ENCODE assay signal across 39 cellular contexts in the genomic region with DNA sequence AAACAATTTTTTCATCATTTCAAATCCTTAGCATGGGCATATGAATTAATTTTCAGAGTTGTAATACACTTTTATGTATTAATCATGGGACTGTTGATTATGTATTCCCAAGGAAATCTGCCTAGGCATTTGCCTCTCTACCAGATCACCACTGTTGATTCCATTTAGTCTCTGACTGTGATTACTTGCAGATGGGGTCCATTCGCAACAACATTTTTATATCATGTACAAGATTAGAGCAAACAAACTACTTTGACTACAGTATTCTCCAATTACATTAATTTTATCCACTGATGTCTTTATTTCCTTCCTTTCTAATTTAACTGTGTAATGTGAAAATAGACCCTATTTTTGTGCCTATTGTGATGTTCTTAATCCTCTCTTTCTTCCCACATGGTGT.
"Had no signal": no experiment of that assay in that cellular context is flagged by ENCODE, and none has a peak within 500 bp of the region (broad histone marks: within the 10 kb centered on the region; RNA-seq: fewer than 3 reads in every experiment).

No MANE protein-coding gene starts in this region.

- H3K27me3 Mint-ChIP-seq: activated naive CD4-positive, alpha-beta T cell treated with anti-CD3 and anti-CD28 coated beads, Interleukin-2, amount 10 ng/mL, durations not matched to agents 7 days and 5 days; activated naive CD4-positive, alpha-beta T cell treated with anti-CD3 and anti-CD28 coated beads, Interleukin-2, amount 50 U/mL, for 24 hours; activated naive CD8-positive, alpha-beta T cell; activated naive CD8-positive, alpha-beta T cell treated with anti-CD3 and anti-CD28 coated beads for 36 hours; activated naive CD8-positive, alpha-beta T cell treated with anti-CD3 and anti-CD28 coated beads, Interleukin-2, amount 10 ng/mL, durations not matched to agents 7 days and 5 days; activated naive CD8-positive, alpha-beta T cell treated with anti-CD3 and anti-CD28 coated beads, Interleukin-2, amount 50 U/mL, for 24 hours; activated T-cell treated with anti-CD3 and anti-CD28 coated beads, Interleukin-2, amount 50 U/mL, for 24 hours; activated T-helper 17 cell treated with anti-CD3 and anti-CD28 coated beads, Interleukin-2, amount 50 U/mL, for 72 hours; central memory CD8-positive, alpha-beta T cell had no signal

- H3K9me3 Mint-ChIP-seq: activated naive CD4-positive, alpha-beta T cell treated with anti-CD3 and anti-CD28 coated beads, Interleukin-2, amount 50 U/mL, for 24 hours had no signal

- ATAC-seq: activated naive CD4-positive, alpha-beta T cell treated with anti-CD3 and anti-CD28 coated beads, Interleukin-2, amount 50 U/mL, for 72 hours; activated naive CD8-positive, alpha-beta T cell treated with anti-CD3 and anti-CD28 coated beads, Interleukin-2, amount 50 U/mL, for 24 hours; activated T-cell treated with anti-CD3 and anti-CD28 coated beads, Interleukin-2, amount 50 U/mL, for 4 hours; activated T-cell treated with anti-CD3 and anti-CD28 coated beads, Interleukin-2, amount 50 U/mL, for 72 hours; activated T-helper 17 cell treated with anti-CD3 and anti-CD28 coated beads, Interleukin-2, amount 50 U/mL, for 72 hours; body of pancreas had no signal

- H3K27ac ChIP-seq: adrenal gland, ascending aorta, body of pancreas, brain microvascular endothelial cell, breast epithelium, cardiac muscle cell had no signal

- H3K4me3 ChIP-seq: adrenal gland, ascending aorta, body of pancreas, breast epithelium, cardiac muscle cell had no signal

- H3K4me3 Mint-ChIP-seq: activated naive CD4-positive, alpha-beta T cell treated with anti-CD3 and anti-CD28 coated beads for 36 hours; activated naive CD4-positive, alpha-beta T cell treated with anti-CD3 and anti-CD28 coated beads, Interleukin-2, amount 10 ng/mL, durations not matched to agents 7 days and 5 days; activated naive CD4-positive, alpha-beta T cell treated with anti-CD3 and anti-CD28 coated beads, Interleukin-2, amount 50 U/mL, for 24 hours; activated naive CD8-positive, alpha-beta T cell; activated naive CD8-positive, alpha-beta T cell treated with anti-CD3 and anti-CD28 coated beads for 36 hours; activated naive CD8-positive, alpha-beta T cell treated with anti-CD3 and anti-CD28 coated beads, Interleukin-2, amount 10 ng/mL, durations not matched to agents 7 days and 5 days; activated naive CD8-positive, alpha-beta T cell treated with anti-CD3 and anti-CD28 coated beads, Interleukin-2, amount 50 U/mL, for 24 hours; activated T-cell treated with anti-CD3 and anti-CD28 coated beads, Interleukin-2, amount 50 U/mL, for 24 hours; activated T-cell treated with anti-CD3 and anti-CD28 coated beads, Interleukin-2, amount 50 U/mL, for 4 hours; activated T-cell treated with anti-CD3 and anti-CD28 coated beads, Interleukin-2, amount 50 U/mL, for 72 hours; activated T-helper 1 cell treated with anti-CD3 and anti-CD28 coated beads, Interleukin-12 subunit alpha, Interleukin-12 subunit beta, Interleukin-2, Interleukin-4 antibody, amounts not matched to agents 30 ng/mL and 10 ng/mL and 1 ng/mL, durations not matched to agents 14 hours and 24 hours and 36 hours; activated T-helper 17 cell treated with anti-CD3 and anti-CD28 coated beads, Interleukin-2, amount 50 U/mL, for 72 hours; brain; central memory CD8-positive, alpha-beta T cell had no signal

- H3K27me3 ChIP-seq: adrenal gland, ascending aorta, body of pancreas, brain microvascular endothelial cell, breast epithelium, cardiac muscle cell had no signal

- DNase-seq: activated effector memory CD4-positive, alpha-beta T cell treated with anti-CD3 and anti-CD28 coated beads, Interleukin-2, amount 50 U/mL, for 16 hours; activated effector memory CD4-positive, alpha-beta T cell treated with Interleukin-2 at 50 U/mL for 16 hours; activated gamma-delta T cell; activated gamma-delta T cell treated with Interleukin-2 at 50 U/mL for 16 hours; activated naive CD4-positive, alpha-beta T cell; activated naive CD4-positive, alpha-beta T cell treated with anti-CD3 and anti-CD28 coated beads for 36 hours; activated naive CD4-positive, alpha-beta T cell treated with anti-CD3 and anti-CD28 coated beads, Interleukin-2, amount 10 ng/mL, durations not matched to agents 7 days and 5 days; activated naive CD4-positive, alpha-beta T cell treated with anti-CD3 and anti-CD28 coated beads, Interleukin-2, amount 50 U/mL, for 16 hours; activated naive CD4-positive, alpha-beta T cell treated with Interleukin-2 at 50 U/mL for 16 hours; activated naive CD8-positive, alpha-beta T cell treated with anti-CD3 and anti-CD28 coated beads for 36 hours; activated naive CD8-positive, alpha-beta T cell treated with anti-CD3 and anti-CD28 coated beads, Interleukin-2, amount 10 ng/mL, durations not matched to agents 7 days and 5 days; activated naive CD8-positive, alpha-beta T cell treated with anti-CD3 and anti-CD28 coated beads, Interleukin-2, amount 50 U/mL, for 24 hours; activated T-cell treated with anti-CD3 and anti-CD28 coated beads for 4 hours; activated T-cell treated with anti-CD3 and anti-CD28 coated beads, Interleukin-2, amount 50 U/mL, for 1 hour; activated T-cell treated with anti-CD3 and anti-CD28 coated beads, Interleukin-2, amount 50 U/mL, for 24 hours; activated T-cell treated with anti-CD3 and anti-CD28 coated beads, Interleukin-2, amount 50 U/mL, for 4 hours; activated T-cell treated with anti-CD3 and anti-CD28 coated beads, Interleukin-2, amount 50 U/mL, for 48 hours; activated T-cell treated with anti-CD3 and anti-CD28 coated beads, Interleukin-2, amount 50 U/mL, for 72 hours; adrenal gland; amniotic stem cell; amygdala; anterior cingulate cortex; aorta; body of pancreas; brain microvascular endothelial cell; caudate nucleus; central memory CD4-positive, alpha-beta T cell; cerebellar nuclear complex had no signal

- H3K27ac Mint-ChIP-seq: activated naive CD4-positive, alpha-beta T cell treated with anti-CD3 and anti-CD28 coated beads for 36 hours; activated naive CD4-positive, alpha-beta T cell treated with anti-CD3 and anti-CD28 coated beads, Interleukin-2, amount 10 ng/mL, durations not matched to agents 7 days and 5 days; activated naive CD4-positive, alpha-beta T cell treated with anti-CD3 and anti-CD28 coated beads, Interleukin-2, amount 50 U/mL, for 24 hours; activated naive CD4-positive, alpha-beta T cell treated with anti-CD3 and anti-CD28 coated beads, Interleukin-2, amount 50 U/mL, for 72 hours; activated naive CD8-positive, alpha-beta T cell; activated naive CD8-positive, alpha-beta T cell treated with anti-CD3 and anti-CD28 coated beads for 36 hours; activated naive CD8-positive, alpha-beta T cell treated with anti-CD3 and anti-CD28 coated beads, Interleukin-2, amount 10 ng/mL, durations not matched to agents 7 days and 5 days; activated naive CD8-positive, alpha-beta T cell treated with anti-CD3 and anti-CD28 coated beads, Interleukin-2, amount 50 U/mL, for 24 hours; activated T-cell treated with anti-CD3 and anti-CD28 coated beads, Interleukin-2, amount 50 U/mL, for 24 hours; activated T-cell treated with anti-CD3 and anti-CD28 coated beads, Interleukin-2, amount 50 U/mL, for 72 hours; activated T-helper 1 cell treated with anti-CD3 and anti-CD28 coated beads, Interleukin-12 subunit alpha, Interleukin-12 subunit beta, Interleukin-2, Interleukin-4 antibody, amounts not matched to agents 30 ng/mL and 10 ng/mL and 1 ng/mL, durations not matched to agents 14 hours and 24 hours and 36 hours; activated T-helper 17 cell treated with anti-CD3 and anti-CD28 coated beads, Interleukin-2, amount 50 U/mL, for 72 hours; activated T-helper 2 cell treated with anti-CD3 and anti-CD28 coated beads, Interferon-gamma antibody, Interleukin-2, Interleukin-4, amounts not matched to agents 10 μg/mL and 5 μg/mL and 100 μg/mL, durations not matched to agents 14 hours and 24 hours and 36 hours; brain had no signal

- H3K9me3 ChIP-seq: adrenal gland, ascending aorta, breast epithelium had no signal

- H3K4me1 Mint-ChIP-seq: activated naive CD4-positive, alpha-beta T cell treated with anti-CD3 and anti-CD28 coated beads, Interleukin-2, amount 10 ng/mL, durations not matched to agents 7 days and 5 days; activated naive CD4-positive, alpha-beta T cell treated with anti-CD3 and anti-CD28 coated beads, Interleukin-2, amount 50 U/mL, for 24 hours; activated naive CD8-positive, alpha-beta T cell treated with anti-CD3 and anti-CD28 coated beads for 36 hours; activated naive CD8-positive, alpha-beta T cell treated with anti-CD3 and anti-CD28 coated beads, Interleukin-2, amount 10 ng/mL, durations not matched to agents 7 days and 5 days; activated naive CD8-positive, alpha-beta T cell treated with anti-CD3 and anti-CD28 coated beads, Interleukin-2, amount 50 U/mL, for 24 hours; activated T-helper 17 cell treated with anti-CD3 and anti-CD28 coated beads, Interleukin-2, amount 50 U/mL, for 72 hours; brain; central memory CD8-positive, alpha-beta T cell had no signal

- H3K4me1 ChIP-seq: ascending aorta, body of pancreas, breast epithelium had no signal

- H3K36me3 Mint-ChIP-seq: activated naive CD4-positive, alpha-beta T cell treated with anti-CD3 and anti-CD28 coated beads, Interleukin-2, amount 10 ng/mL, durations not matched to agents 7 days and 5 days; activated naive CD4-positive, alpha-beta T cell treated with anti-CD3 and anti-CD28 coated beads, Interleukin-2, amount 50 U/mL, for 24 hours; activated naive CD4-positive, alpha-beta T cell treated with anti-CD3 and anti-CD28 coated beads, Interleukin-2, amount 50 U/mL, for 72 hours; activated naive CD8-positive, alpha-beta T cell; activated naive CD8-positive, alpha-beta T cell treated with anti-CD3 and anti-CD28 coated beads for 36 hours; activated naive CD8-positive, alpha-beta T cell treated with anti-CD3 and anti-CD28 coated beads, Interleukin-2, amount 10 ng/mL, durations not matched to agents 7 days and 5 days; brain had no signal

- H3K36me3 ChIP-seq: adrenal gland, ascending aorta, brain microvascular endothelial cell, breast epithelium, cardiac muscle cell had no signal
